8 cellular contexts compared by ENCODE assay signal in genomic region chr1:110210604-110211502, GRCh38. TPM values are rescaled to one million over a fixed set of nuclear protein-coding genes. Genes with fewer than 3 reads are reported as not detected.
DNase-seq lines count a peak whose midpoint lies in the region; ATAC-seq and TF ChIP-seq lines count a peak whose summit lies in the region.

No MANE protein-coding gene starts in this region.

- BruUV-seq in PC-9 (replicated peaks; lab: Mats Ljungman, UMichigan) = no TSS peak

- TF ChIP-seq CTCF in 22Rv1 (IDR thresholded peaks at IDR 0.05) (no peak), PC-9 (conservative IDR thresholded peaks at IDR 0.05) (no peak), fibroblast of villous mesenchyme (IDR thresholded peaks at IDR 0.05; ENCODE audit: insufficient read depth, low read depth, low read length) (no peak), omental fat pad (IDR thresholded peaks at IDR 0.05) (no peak), uterus (IDR thresholded peaks at IDR 0.05) (no peak)

- H3K4me1 ChIP-seq in PC-9 (replicated peaks; ENCODE audit: insufficient read depth) = peaks cover 50% of the 10 kb centered on the region
- peaks cover 0 to 8% of the 10 kb centered on the region in 2 donors for H3K4me1 ChIP-seq in uterus

- POLR2A ChIA-PET in PC-9 (lab: Charles Lee; ENCODE audit: unreplicated experiment) = no interaction called here

- H3K36me3 ChIP-seq in PC-9 (ENCODE audit: low read depth) (no peaks in the 10 kb centered on the region), uterus (no peaks in the 10 kb centered on the region)

- H3K4me2 ChIP-seq in PC-9 = peak overlapping the region; percentile 87

- H3K27me3 ChIP-seq in PC-9 (ENCODE audit: insufficient read depth, low read depth) (no peaks in the 10 kb centered on the region), uterus (no peaks in the 10 kb centered on the region)

- peaks cover 24% of the 10 kb centered on the region for H3K79me2 ChIP-seq in PC-9 (ENCODE audit: low read depth)

- peaks cover 35% of the 10 kb centered on the region for H3F3A ChIP-seq in PC-9 (ENCODE audit: insufficient read depth, low read depth)

- H3K9me3 ChIP-seq in PC-9 (ENCODE audit: insufficient read depth, low read depth) (no peaks in the 10 kb centered on the region), uterus (no peaks in the 10 kb centered on the region)

- H3K27ac ChIP-seq in 22Rv1 = peak overlapping the region; percentile 64
- H3K27ac ChIP-seq in PC-9 = no peak overlapping the region
- peak overlapping the region; percentile 87 to 91 for H3K27ac ChIP-seq in uterus

- peaks cover 13% of the 10 kb centered on the region; the same call in 1 of the 2 replicates for H4K20me1 ChIP-seq in PC-9 (ENCODE audit: insufficient read depth)

- CTCF ChIA-PET in PC-9 (lab: Charles Lee) = interaction anchor here (0.7 kb wide), 2 partner anchors 258 to 649 kb away, joined by 3 to 13 read pairs; no protein-coding TSS in a partner anchor

- intact Hi-C loops in PC-9 (cut with micrococcal nuclease; ENCODE audit: unreplicated experiment) = no loop called here
- intact Hi-C loops in uterus (cut with DNase I; ENCODE audit: low total_unique reads) = no loop called here

- H3K4me3 ChIP-seq in PC-9 (peak overlapping the region; percentile 65), fibroblast of villous mesenchyme (ENCODE audit: low read depth, low read length) (peak overlapping the region; percentile 60), uterus (peak overlapping the region; percentile 28 to 79)

- TF ChIP-seq POLR2A in uterus (IDR thresholded peaks at IDR 0.05) = no peak

- ATAC-seq in GM18511 (IDR thresholded peaks at IDR 0.05; ENCODE audit: unreplicated experiment) (peak; percentile 12), HG03196 (IDR thresholded peaks at IDR 0.05; ENCODE audit: unreplicated experiment) (peak; percentile 14), omental fat pad (ENCODE audit: low FRiP score) (peak; percentile 10)

- no peaks in the 10 kb centered on the region for H3K9me2 ChIP-seq in PC-9 (ENCODE audit: insufficient read depth)

- peak in 1 of 2 experiments; percentile 38 for DNase-seq in PC-9
- DNase-seq in activated T-helper 1 cell treated with anti-CD3 and anti-CD28 coated beads, Interleukin-2, amount 50 U/mL, for 16 hours (ENCODE audit: low read depth in 1 of 2, low spot score in 1 of 2) = peak; percentile 18 to 27
- peak; percentile 47 for DNase-seq in fibroblast of villous mesenchyme (ENCODE audit: low read depth)
- no peak for DNase-seq in omental fat pad (ENCODE audit: low spot score)
- peak; percentile 40 to 42 for DNase-seq in uterus

- peak overlapping the region; percentile 83 for H2AFZ ChIP-seq in PC-9

RNA-seq across cellular contexts. Expression of gene KCNC4, which starts 0.7 kb away (rescaled TPM):
- total RNA-seq in PC-9 (2021) = 8.6 and 9.4 TPM in 2 replicates
- total RNA-seq in fibroblast of villous mesenchyme = 0.64 and 1.7 TPM in 2 replicates
- 10 to 100 TPM in 1 of 4 donors, 1 to 10 TPM in 3; 4.4 to 12.0 (median 6.7) TPM for total RNA-seq in omental fat pad
- total RNA-seq in uterus = 10 to 100 TPM in 1 of 4 donors, 1 to 10 TPM in 3; 2.1 to 29.4 (median 3.9) TPM
